Comparison of ENCODE assay signal across 3 cellular contexts in the genomic region with DNA sequence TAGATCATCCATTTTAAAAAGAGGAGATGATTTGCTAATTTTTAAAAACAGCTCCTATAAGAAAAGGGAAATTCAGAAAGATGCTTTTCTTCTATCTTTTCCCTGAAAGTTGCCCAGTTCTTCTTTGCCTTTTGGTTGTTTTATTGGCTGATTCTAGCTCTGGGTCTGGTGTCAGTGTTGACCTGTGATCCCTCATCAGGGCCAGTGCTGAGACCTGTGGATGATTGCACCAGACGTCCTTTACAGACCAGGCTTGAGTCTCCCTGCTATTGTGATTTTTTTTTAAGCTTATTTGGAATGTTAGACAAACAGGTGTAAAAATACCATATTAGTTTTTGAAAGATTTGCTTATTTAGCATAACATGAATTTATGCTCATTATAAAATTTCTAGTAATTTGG.
TF ChIP-seq lines count a peak whose summit lies in the region.

No MANE protein-coding gene starts in this region.

TF ChIP-seq in A549, 52 proteins besides CTCF, POLR2A, EP300 and RAD21:
- TF ChIP-seq MAFK (IDR thresholded peaks at IDR 0.05; ENCODE audit: partially characterized antibody): peak; percentile 40
- 0 out of 2 replicates have a peak, but pooled peaks have one; percentile 40 for TF ChIP-seq POLR2AphosphoS2 (conservative IDR thresholded peaks at IDR 0.05; ENCODE audit: low read length)
- TF ChIP-seq HOXB5 (CRISPR knock-in tag; IDR thresholded peaks at IDR 0.05): no peak
- TF ChIP-seq CEBPB (IDR thresholded peaks at IDR 0.05): no peak
TF ChIP-seq in A549: peak in this region for 2.

TF ChIP-seq in K562, 482 proteins besides CTCF, POLR2A, EP300 and RAD21:
- peak; percentile 33; the same call in 1 of the 2 replicates for TF ChIP-seq ZNF316 (IDR thresholded peaks at IDR 0.05)
- TF ChIP-seq CBX5 (IDR thresholded peaks at IDR 0.05; ENCODE audit: borderline replicate concordance, low read depth): no peak
- TF ChIP-seq NEUROD1 (IDR thresholded peaks at IDR 0.05; ENCODE audit: borderline replicate concordance, low read depth, low read length, partially characterized antibody): no peak
- TF ChIP-seq ZNF586 (CRISPR knock-in tag; conservative IDR thresholded peaks at IDR 0.05): no peak

TF ChIP-seq in HepG2, 621 proteins besides CTCF, POLR2A, EP300 and RAD21:
- TF ChIP-seq MAFK (conservative IDR thresholded peaks at IDR 0.05 in 1 of 2, IDR thresholded peaks at IDR 0.05 in 1 of 2; ENCODE audit: low read length in 2 of 2) (peak; percentile 24 to 59; a peak in 2 of 4 replicates), MAFF (IDR thresholded peaks at IDR 0.05; ENCODE audit: low read depth, low read length) (peak; percentile 44; the same call in 1 of the 2 replicates), CEBPG (CRISPR knock-in tag; IDR thresholded peaks at IDR 0.05) (0 out of 2 replicates have a peak, but pooled peaks have one; percentile 6), CEBPB (IDR thresholded peaks at IDR 0.05; ENCODE audit: borderline replicate concordance, low read depth, low read length) (0 out of 2 replicates have a peak, but pooled peaks have one; percentile 18), ZNF720 (CRISPR knock-in tag; IDR thresholded peaks at IDR 0.05) (no peak)
- TF ChIP-seq, protein P1, sequence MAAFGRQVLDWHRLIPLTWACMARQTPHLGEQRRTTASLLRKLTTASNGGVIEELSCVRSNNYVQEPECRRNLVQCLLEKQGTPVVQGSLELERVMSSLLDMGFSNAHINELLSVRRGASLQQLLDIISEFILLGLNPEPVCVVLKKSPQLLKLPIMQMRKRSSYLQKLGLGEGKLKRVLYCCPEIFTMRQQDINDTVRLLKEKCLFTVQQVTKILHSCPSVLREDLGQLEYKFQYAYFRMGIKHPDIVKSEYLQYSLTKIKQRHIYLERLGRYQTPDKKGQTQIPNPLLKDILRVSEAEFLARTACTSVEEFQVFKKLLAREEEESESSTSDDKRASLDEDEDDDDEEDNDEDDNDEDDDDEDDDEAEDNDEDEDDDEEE (CRISPR knock-in tag; IDR thresholded peaks at IDR 0.05): no peak
- TF ChIP-seq, protein P2, sequence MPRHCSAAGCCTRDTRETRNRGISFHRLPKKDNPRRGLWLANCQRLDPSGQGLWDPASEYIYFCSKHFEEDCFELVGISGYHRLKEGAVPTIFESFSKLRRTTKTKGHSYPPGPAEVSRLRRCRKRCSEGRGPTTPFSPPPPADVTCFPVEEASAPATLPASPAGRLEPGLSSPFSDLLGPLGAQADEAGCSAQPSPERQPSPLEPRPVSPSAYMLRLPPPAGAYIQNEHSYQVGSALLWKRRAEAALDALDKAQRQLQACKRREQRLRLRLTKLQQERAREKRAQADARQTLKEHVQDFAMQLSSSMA (CRISPR knock-in tag; IDR thresholded peaks at IDR 0.05): no peak
